ENCODE assay signal across 18 cellular contexts in the genomic region with DNA sequence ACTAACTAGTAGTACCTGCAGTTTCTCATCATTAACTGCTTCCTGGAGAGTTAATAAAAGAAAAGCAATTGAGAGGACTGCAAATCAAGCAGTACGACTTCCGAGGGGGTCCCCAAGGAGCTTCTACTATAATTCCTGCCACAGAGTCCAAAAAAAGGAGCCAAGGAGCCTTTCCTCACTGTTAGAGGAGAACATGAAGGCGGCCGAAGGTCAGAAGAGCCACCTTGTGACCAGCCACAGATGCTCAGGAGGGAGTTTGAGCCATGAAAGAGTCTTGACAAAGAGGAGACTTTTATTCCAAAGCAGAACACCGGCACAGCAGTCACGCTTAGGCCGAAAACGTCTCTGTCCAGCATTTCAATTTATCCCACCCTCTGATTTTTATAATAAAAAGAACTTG.
A peak's percentile ranks its signal among the peaks of the same experiment; 100 is the strongest.
DNase-seq lines count a peak whose midpoint lies in the region; ATAC-seq and TF ChIP-seq lines count a peak whose summit lies in the region.
"Had no signal": no experiment of that assay in that cellular context is flagged by ENCODE, and none has a peak within 500 bp of the region (broad histone marks: within the 10 kb centered on the region; RNA-seq: fewer than 3 reads in every experiment).

No MANE protein-coding gene starts in this region.

- TF ChIP-seq CTCF in right atrium auricular region (IDR thresholded peaks at IDR 0.05), result no peak
- no peak for TF ChIP-seq CTCF in endothelial cell (IDR thresholded peaks at IDR 0.05; ENCODE audit: unreplicated experiment)
- no peak for TF ChIP-seq CTCF in neural crest cell (conservative IDR thresholded peaks at IDR 0.05)
- TF ChIP-seq CTCF in thyroid gland (IDR thresholded peaks at IDR 0.05), result no peak
- no peak for TF ChIP-seq CTCF in hepatocyte (IDR thresholded peaks at IDR 0.05; ENCODE audit: poor library complexity)

- no peaks in the 10 kb centered on the region for H3K9me3 ChIP-seq in right atrium auricular region
- H3K9me3 ChIP-seq in thyroid gland, result no peaks in the 10 kb centered on the region
- no peaks in the 10 kb centered on the region for H3K9me3 ChIP-seq in hepatocyte (ENCODE audit: low read depth)
- H3K9me3 ChIP-seq: BLaER1 had no signal

- ATAC-seq in left ventricle myocardium superior, result peak; percentile 20
- ATAC-seq: GM12878, HCT116 had no signal

- no peak for TF ChIP-seq POLR2A in thyroid gland (IDR thresholded peaks at IDR 0.05)

- H3K4me2 ChIP-seq in hepatocyte, result no peak overlapping the region
- H3K4me2 ChIP-seq: BLaER1 had no signal

- H4K20me1 ChIP-seq in hepatocyte (ENCODE audit: insufficient read depth, poor library complexity, severe bottlenecking), result no peaks in the 10 kb centered on the region
- H4K20me1 ChIP-seq: BLaER1 had no signal

- DNase-seq in left ventricle myocardium superior (no peak), right atrium auricular region (ENCODE audit: low spot score) (no peak), endothelial cell (ENCODE audit: low spot score) (no peak), neural crest cell (ENCODE audit: low read depth, low spot score) (no peak), thyroid gland (no peak), NCI-H526 (lab: John Stamatoyannopoulos, UW) (no peak), hepatocyte (ENCODE audit: low spot score) (no peak), islet precursor cell (no peak)
- DNase-seq: 8988T; CD4-positive, alpha-beta memory T cell; DND-41; EL; GOT3; H7 had no signal

- H3K4me3 ChIP-seq in right atrium auricular region, result no peak overlapping the region
- H3K4me3 ChIP-seq in thyroid gland (replicated peaks in 1 of 3), result no peak overlapping the region
- H3K4me3 ChIP-seq in hepatocyte, result no peak overlapping the region
- H3K4me3 ChIP-seq: BLaER1, GM12878 had no signal

- H3K36me3 ChIP-seq in right atrium auricular region, result no peaks in the 10 kb centered on the region
- H3K36me3 ChIP-seq in thyroid gland, result no peaks in the 10 kb centered on the region
- no peaks in the 10 kb centered on the region for H3K36me3 ChIP-seq in hepatocyte (replicated peaks; ENCODE audit: insufficient read depth, low read depth)

- intact Hi-C loops in left ventricle myocardium superior (cut with micrococcal nuclease) (no loop called here), thyroid gland (cut with DNase I) (no loop called here)

- peaks cover 2% of the 10 kb centered on the region for H3K4me1 Mint-ChIP-seq in endothelial cell (ENCODE audit: unreplicated experiment)
- peaks cover 27% of the 10 kb centered on the region for H3K4me1 Mint-ChIP-seq in neural crest cell

- H3K9me3 Mint-ChIP-seq in endothelial cell (ENCODE audit: unreplicated experiment), result no peaks in the 10 kb centered on the region
- H3K9me3 Mint-ChIP-seq in neural crest cell, result no peaks in the 10 kb centered on the region
- H3K9me3 Mint-ChIP-seq: CD14-positive monocyte; CD4-positive, alpha-beta memory T cell had no signal

- H3K4me3 Mint-ChIP-seq in endothelial cell (ENCODE audit: unreplicated experiment) (peak overlapping the region; percentile 25), neural crest cell (no peak overlapping the region)
- H3K4me3 Mint-ChIP-seq: CD14-positive monocyte; CD4-positive, alpha-beta memory T cell had no signal

- H3K79me2 ChIP-seq in hepatocyte, result no peaks in the 10 kb centered on the region

- no peak overlapping the region for H3K27ac Mint-ChIP-seq in endothelial cell (ENCODE audit: unreplicated experiment)
- peak overlapping the region; percentile 37 for H3K27ac Mint-ChIP-seq in neural crest cell (ENCODE audit: unreplicated experiment)

- H3K36me3 Mint-ChIP-seq in endothelial cell (ENCODE audit: low read depth, unreplicated experiment) (peaks cover 15% of the 10 kb centered on the region), neural crest cell (ENCODE audit: low read depth) (peaks cover 10% of the 10 kb centered on the region)

- no peak overlapping the region for H2AFZ ChIP-seq in hepatocyte

- H3K27me3 ChIP-seq in right atrium auricular region, result no peaks in the 10 kb centered on the region
- H3K27me3 ChIP-seq in thyroid gland, result no peaks in the 10 kb centered on the region
- no peaks in the 10 kb centered on the region for H3K27me3 ChIP-seq in hepatocyte
- H3K27me3 ChIP-seq: BLaER1 had no signal

- no peaks in the 10 kb centered on the region for H3K27me3 Mint-ChIP-seq in endothelial cell (ENCODE audit: unreplicated experiment)
- H3K27me3 Mint-ChIP-seq in neural crest cell (ENCODE audit: low read depth), result no peaks in the 10 kb centered on the region
- H3K27me3 Mint-ChIP-seq: CD4-positive, alpha-beta memory T cell had no signal

- WGBS in thyroid gland, 2 donors, result 86 to 92% methylated on average over 8 of the region's 8 CpGs
- 94% methylated on average over 8 of the region's 8 CpGs for WGBS in hepatocyte (ENCODE audit: low lambda C conversion rate, missing lambda C conversion rate)

- H3K9me2 ChIP-seq in hepatocyte (replicated peaks; ENCODE audit: insufficient read depth), result no peaks in the 10 kb centered on the region

- no peaks in the 10 kb centered on the region for H3K4me1 ChIP-seq in right atrium auricular region
- peaks cover 15 to 16% of the 10 kb centered on the region in 2 donors for H3K4me1 ChIP-seq in thyroid gland
- no peaks in the 10 kb centered on the region for H3K4me1 ChIP-seq in hepatocyte (ENCODE audit: insufficient read depth)

- no peak overlapping the region for H3K27ac ChIP-seq in right atrium auricular region
- H3K27ac ChIP-seq in thyroid gland, result peak overlapping the region in 2 of 3 donors; percentile 50 to 61
- H3K27ac ChIP-seq in hepatocyte, result no peak overlapping the region
- H3K27ac ChIP-seq: BLaER1 had no signal

Comparison
In these comparisons a context has a peak if more than half of its experiments do, and no peak if none do; other contexts are left out.
1. H3K27ac ChIP-seq: peak in thyroid gland (2 of 3); none in right atrium auricular region (0 of 2) and hepatocyte (single experiment).